ENCODE assay signal across 8 cellular contexts in the genomic region with DNA sequence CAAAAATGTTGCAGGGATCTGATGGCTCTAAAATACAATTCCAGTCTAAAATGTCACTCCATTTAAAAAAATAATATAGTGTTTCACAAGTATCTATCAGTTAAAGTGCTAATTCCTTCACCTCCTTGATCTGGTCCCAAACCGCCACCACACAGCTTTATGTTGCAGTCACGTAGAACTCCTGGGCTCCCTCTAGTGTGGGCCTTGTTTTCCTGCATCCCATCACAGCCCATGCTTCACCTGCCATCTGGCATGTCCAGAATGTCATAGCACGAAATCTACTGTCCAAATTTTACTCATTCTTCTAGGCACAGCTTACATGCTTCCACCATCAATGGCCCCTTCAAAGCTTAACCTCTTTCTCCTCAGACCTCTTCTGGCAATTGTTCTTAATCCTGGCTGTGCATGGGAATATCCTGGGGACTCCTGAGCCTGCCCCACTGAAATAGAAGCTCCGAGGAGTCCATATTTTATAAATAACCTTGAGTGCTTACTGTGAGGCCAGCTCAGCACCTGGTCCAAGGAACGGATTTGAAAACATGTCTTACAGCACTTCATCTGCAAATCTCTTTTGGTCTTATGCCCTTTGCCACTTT. TPM values are rescaled to one million over a fixed set of nuclear protein-coding genes. Genes with fewer than 3 reads are reported as not detected.
A peak's percentile ranks its signal among the peaks of the same experiment; 100 is the strongest.
DNase-seq lines count a peak whose midpoint lies in the region; ATAC-seq and TF ChIP-seq lines count a peak whose summit lies in the region.

No MANE protein-coding gene starts in this region.

- peaks cover 8% of the 10 kb centered on the region for H3K27me3 Mint-ChIP-seq in activated CD4-positive, alpha-beta T cell treated with anti-CD3 and anti-CD28 coated beads for 36 hours
- H3K27me3 Mint-ChIP-seq in naive thymus-derived CD8-positive, alpha-beta T cell, result peaks cover 0 to 13% (median 8%) of the 10 kb centered on the region in 5 donors

- H3K27me3 ChIP-seq in stomach, result no peaks in the 10 kb centered on the region

- H3K36me3 ChIP-seq in stomach, result no peaks in the 10 kb centered on the region

- no peak overlapping the region for H3K27ac Mint-ChIP-seq in activated CD4-positive, alpha-beta T cell treated with anti-CD3 and anti-CD28 coated beads for 36 hours
- H3K27ac Mint-ChIP-seq in naive thymus-derived CD8-positive, alpha-beta T cell, result no peak overlapping the region

- CTCF ChIA-PET in activated CD4-positive, alpha-beta T cell treated with anti-CD3 and anti-CD28 coated beads for 36 hours (lab: Charles Lee), result interaction anchor here (0.7 kb wide), 1 partner anchor 514 kb away, joined by 4 read pairs; no protein-coding TSS in a partner anchor

- no peak overlapping the region for H3K4me3 ChIP-seq in stomach

- no peak for ATAC-seq in activated CD4-positive, alpha-beta T cell treated with anti-CD3 and anti-CD28 coated beads for 36 hours
- peak; percentile 62 for ATAC-seq in HG02678 (IDR thresholded peaks at IDR 0.05; ENCODE audit: unreplicated experiment)
- ATAC-seq in naive thymus-derived CD8-positive, alpha-beta T cell, result no peak

- no peak overlapping the region for H3K27ac ChIP-seq in stomach

- no peak for TF ChIP-seq EP300 in stomach (IDR thresholded peaks at IDR 0.05)

- no peaks in the 10 kb centered on the region for H3K4me1 Mint-ChIP-seq in activated CD4-positive, alpha-beta T cell treated with anti-CD3 and anti-CD28 coated beads for 36 hours
- H3K4me1 Mint-ChIP-seq in naive thymus-derived CD8-positive, alpha-beta T cell, result peaks cover 0 to 2% (median 0%) of the 10 kb centered on the region in 4 donors

- H3K36me3 Mint-ChIP-seq in activated CD4-positive, alpha-beta T cell treated with anti-CD3 and anti-CD28 coated beads for 36 hours (ENCODE audit: low read depth), result no peaks in the 10 kb centered on the region
- H3K36me3 Mint-ChIP-seq in naive thymus-derived CD8-positive, alpha-beta T cell, result no peaks in the 10 kb centered on the region

- WGBS in stomach, 5 donors, result 54 to 67% (median 63%) methylated on average over 5 of the region's 5 CpGs

- POLR2A ChIA-PET in activated CD4-positive, alpha-beta T cell treated with anti-CD3 and anti-CD28 coated beads for 36 hours (lab: Charles Lee), result no interaction called here
- POLR2A ChIA-PET in naive thymus-derived CD8-positive, alpha-beta T cell (lab: Charles Lee), result no interaction called here

- DNase-seq in activated CD4-positive, alpha-beta T cell treated with anti-CD3 and anti-CD28 coated beads for 36 hours, result peak; percentile 35
- DNase-seq in activated CD4-positive, alpha-beta T cell treated with anti-CD3 and anti-CD28 coated beads for 4 hours, result no peak
- DNase-seq in NCI-H69 (lab: John Stamatoyannopoulos, UW), result peak; percentile 23
- peak; percentile 1 to 23 for DNase-seq in erythroblast (lab: John Stamatoyannopoulos, UW)
- peak; percentile 61 for DNase-seq in stomach
- no peak for DNase-seq in naive thymus-derived CD8-positive, alpha-beta T cell
- DNase-seq in activated gamma-delta T cell (lab: John Stamatoyannopoulos, UW), result no peak

- no peak overlapping the region for H3K4me3 Mint-ChIP-seq in activated CD4-positive, alpha-beta T cell treated with anti-CD3 and anti-CD28 coated beads for 36 hours
- H3K4me3 Mint-ChIP-seq in naive thymus-derived CD8-positive, alpha-beta T cell, result no peak overlapping the region

- peaks cover 0 to 4% (median 0%) of the 10 kb centered on the region in 4 donors for H3K4me1 ChIP-seq in stomach

- TF ChIP-seq POLR2A in erythroblast (IDR thresholded peaks at IDR 0.05; ENCODE audit: low read length) (no peak), stomach (IDR thresholded peaks at IDR 0.05) (no peak)

- H3K9me3 ChIP-seq in stomach, result no peaks in the 10 kb centered on the region

- H3K9me3 Mint-ChIP-seq in activated CD4-positive, alpha-beta T cell treated with anti-CD3 and anti-CD28 coated beads for 36 hours (ENCODE audit: low read depth), result no peaks in the 10 kb centered on the region
- peaks cover 0 to 2% (median 0%) of the 10 kb centered on the region in 9 donors for H3K9me3 Mint-ChIP-seq in naive thymus-derived CD8-positive, alpha-beta T cell

- intact Hi-C loops in activated CD4-positive, alpha-beta T cell treated with anti-CD3 and anti-CD28 coated beads for 36 hours (cut with DNase I, micrococcal nuclease), result no loop called here
- intact Hi-C loops in stomach (cut with DNase I; ENCODE audit: low total_unique reads), result no loop called here

- peak in 5 of 7 experiments; percentile 22 to 44 (median 43) for TF ChIP-seq CTCF in stomach (IDR thresholded peaks at IDR 0.05)

RNA-seq across cellular contexts. Expression of gene FYB2, which starts 15.5 kb away (rescaled TPM):
- not detected for total RNA-seq in activated CD4-positive, alpha-beta T cell treated with anti-CD3 and anti-CD28 coated beads for 36 hours
- total RNA-seq in stomach, result 1 to 10 TPM in 1 of 5 donors, under 1 TPM in 1, not detected in 3; 0.45 to 2.2 TPM
- polyA plus RNA-seq in stomach, result 1 to 10 TPM in 1 of 3 donors, under 1 TPM in 2; 0.31 to 1.1 (median 0.75) TPM
- not detected for total RNA-seq in naive thymus-derived CD8-positive, alpha-beta T cell
- not detected for polyA plus RNA-seq in naive thymus-derived CD8-positive, alpha-beta T cell

RNA-seq across cellular contexts. Expression of gene C8A, which starts 50.9 kb away (rescaled TPM):
- not detected for total RNA-seq in activated CD4-positive, alpha-beta T cell treated with anti-CD3 and anti-CD28 coated beads for 36 hours
- not detected for total RNA-seq in stomach
- polyA plus RNA-seq in stomach, result under 1 TPM in 2 of 3 donors, not detected in 1; 0.25 to 0.38 TPM
- total RNA-seq in naive thymus-derived CD8-positive, alpha-beta T cell, result not detected
- polyA plus RNA-seq in naive thymus-derived CD8-positive, alpha-beta T cell, result not detected

Comparison
In these comparisons a context has a peak if more than half of its experiments do, and no peak if none do; other contexts are left out.
1. DNase-seq: peak in activated CD4-positive, alpha-beta T cell treated with anti-CD3 and anti-CD28 coated beads for 36 hours (single experiment), NCI-H69 (single experiment), erythroblast (2 of 2) and stomach (single experiment); none in activated CD4-positive, alpha-beta T cell treated with anti-CD3 and anti-CD28 coated beads for 4 hours (0 of 2), naive thymus-derived CD8-positive, alpha-beta T cell (0 of 10) and activated gamma-delta T cell (single experiment).